ENCODE assay signal across 24 cellular contexts in genomic region chr11:74022541-74022940, GRCh38.
"Had no signal": no experiment of that assay in that cellular context is flagged by ENCODE, and none has a peak within 500 bp of the region (broad histone marks: within the 10 kb centered on the region; RNA-seq: fewer than 3 reads in every experiment).

No MANE protein-coding gene starts in this region.

- H3K4me1 Mint-ChIP-seq: nephron had no signal

- H3K4me3 ChIP-seq: left lung, right lobe of liver, skin epidermis, thoracic aorta, upper lobe of left lung had no signal

- H3K4me3 Mint-ChIP-seq: activated CD4-positive, alpha-beta T cell treated with anti-CD3 and anti-CD28 coated beads, Interleukin-2, amount 10 ng/mL, durations not matched to agents 7 days and 5 days; activated CD8-positive, alpha-beta memory T cell treated with anti-CD3 and anti-CD28 coated beads, Interleukin-2, amount 10 ng/mL, durations not matched to agents 7 days and 5 days; activated CD8-positive, alpha-beta T cell treated with anti-CD3 and anti-CD28 coated beads for 36 hours; activated naive CD4-positive, alpha-beta T cell treated with anti-CD3 and anti-CD28 coated beads, Interleukin-2, amount 10 ng/mL, durations not matched to agents 7 days and 5 days; activated naive CD8-positive, alpha-beta T cell treated with anti-CD3 and anti-CD28 coated beads, Interleukin-2, amount 50 U/mL, for 24 hours; dendritic cell treated with granulocyte-macrophage colony-stimulating factor and Interleukin-4, amounts not matched to agents 40 ng/mL and 50 ng/mL, for 4 days; immature natural killer cell; memory B cell; nephron; stimulated activated naive B cell treated with anti-CD40 and anti-IgM and Interleukin-4, amounts not matched to agents 10 μg/mL and 1 μg/mL and 100 μg/mL, for 72 hours had no signal

- FAIRE-seq: endometrium had no signal

- H3K27ac Mint-ChIP-seq: activated CD4-positive, alpha-beta T cell treated with anti-CD3 and anti-CD28 coated beads, Interleukin-2, amount 10 ng/mL, durations not matched to agents 7 days and 5 days; activated CD8-positive, alpha-beta memory T cell treated with anti-CD3 and anti-CD28 coated beads, Interleukin-2, amount 10 ng/mL, durations not matched to agents 7 days and 5 days; activated CD8-positive, alpha-beta T cell treated with anti-CD3 and anti-CD28 coated beads for 36 hours; activated naive CD4-positive, alpha-beta T cell treated with anti-CD3 and anti-CD28 coated beads, Interleukin-2, amount 10 ng/mL, durations not matched to agents 7 days and 5 days; activated naive CD8-positive, alpha-beta T cell treated with anti-CD3 and anti-CD28 coated beads, Interleukin-2, amount 50 U/mL, for 24 hours; dendritic cell treated with granulocyte-macrophage colony-stimulating factor and Interleukin-4, amounts not matched to agents 40 ng/mL and 50 ng/mL, for 4 days; nephron; stimulated activated naive B cell treated with anti-CD40 and anti-IgM and Interleukin-4, amounts not matched to agents 10 μg/mL and 1 μg/mL and 100 μg/mL, for 72 hours had no signal

- DNase-seq: activated CD4-positive, alpha-beta T cell treated with anti-CD3 and anti-CD28 coated beads, Interleukin-2, amount 10 ng/mL, durations not matched to agents 7 days and 5 days; activated CD4-positive, CD25-positive, alpha-beta regulatory T cell treated with anti-CD3 and anti-CD28 coated beads, Interleukin-2, amount 50 U/mL, for 72 hours; activated CD8-positive, alpha-beta memory T cell treated with anti-CD3 and anti-CD28 coated beads, Interleukin-2, amount 10 ng/mL, durations not matched to agents 7 days and 5 days; activated CD8-positive, alpha-beta T cell treated with anti-CD3 and anti-CD28 coated beads for 36 hours; activated effector memory CD4-positive, alpha-beta T cell treated with anti-CD3 and anti-CD28 coated beads, Interleukin-2, amount 50 U/mL, for 16 hours; activated naive CD4-positive, alpha-beta T cell treated with anti-CD3 and anti-CD28 coated beads, Interleukin-2, amount 10 ng/mL, durations not matched to agents 7 days and 5 days; activated naive CD8-positive, alpha-beta T cell treated with anti-CD3 and anti-CD28 coated beads, Interleukin-2, amount 50 U/mL, for 24 hours; activated T-cell treated with anti-CD3 and anti-CD28 coated beads for 4 hours; effector CD4-positive, alpha-beta T cell; immature natural killer cell; left lung; right lobe of liver; stimulated activated CD4-positive, alpha-beta T cell treated with anti-CD3 and anti-CD28 coated beads, Interleukin-15, amount 100 ng/mL, for 24 hours; stimulated activated CD8-positive, alpha-beta memory T cell treated with anti-CD3 and anti-CD28 coated beads, Interleukin-4, amount 100 ng/mL, for 48 hours; stimulated activated naive B cell treated with anti-CD40 and anti-IgM and Interleukin-4, amounts not matched to agents 10 μg/mL and 1 μg/mL and 100 μg/mL, for 72 hours; upper lobe of left lung; WERI-Rb-1 had no signal

- H3K9me3 ChIP-seq: left lung, right lobe of liver, thoracic aorta, upper lobe of left lung had no signal

- H3K9me3 Mint-ChIP-seq: activated CD4-positive, alpha-beta T cell treated with anti-CD3 and anti-CD28 coated beads, Interleukin-2, amount 10 ng/mL, durations not matched to agents 7 days and 5 days; activated CD8-positive, alpha-beta T cell treated with anti-CD3 and anti-CD28 coated beads for 36 hours; activated naive CD4-positive, alpha-beta T cell treated with anti-CD3 and anti-CD28 coated beads, Interleukin-2, amount 10 ng/mL, durations not matched to agents 7 days and 5 days; activated naive CD8-positive, alpha-beta T cell treated with anti-CD3 and anti-CD28 coated beads, Interleukin-2, amount 50 U/mL, for 24 hours; dendritic cell treated with granulocyte-macrophage colony-stimulating factor and Interleukin-4, amounts not matched to agents 40 ng/mL and 50 ng/mL, for 4 days; immature natural killer cell; memory B cell; nephron; stimulated activated naive B cell treated with anti-CD40 and anti-IgM and Interleukin-4, amounts not matched to agents 10 μg/mL and 1 μg/mL and 100 μg/mL, for 72 hours had no signal

- H3K36me3 ChIP-seq: right lobe of liver, thoracic aorta had no signal

- H3K4me1 ChIP-seq: parathyroid adenoma had no signal

- ATAC-seq: activated CD8-positive, alpha-beta memory T cell treated with anti-CD3 and anti-CD28 coated beads, Interleukin-2, amount 10 ng/mL, durations not matched to agents 7 days and 5 days; activated CD8-positive, alpha-beta T cell treated with anti-CD3 and anti-CD28 coated beads for 36 hours; activated naive CD8-positive, alpha-beta T cell treated with anti-CD3 and anti-CD28 coated beads, Interleukin-2, amount 50 U/mL, for 24 hours; left lung; right lobe of liver; stimulated activated naive B cell treated with anti-CD40 and anti-IgM and Interleukin-4, amounts not matched to agents 10 μg/mL and 1 μg/mL and 100 μg/mL, for 72 hours had no signal

- H3K27ac ChIP-seq: parathyroid adenoma, right lobe of liver, WERI-Rb-1 had no signal

- H3K27me3 ChIP-seq: left lung, right lobe of liver, upper lobe of left lung had no signal

- H3K27me3 Mint-ChIP-seq: activated CD4-positive, alpha-beta T cell treated with anti-CD3 and anti-CD28 coated beads, Interleukin-2, amount 10 ng/mL, durations not matched to agents 7 days and 5 days; activated CD8-positive, alpha-beta memory T cell treated with anti-CD3 and anti-CD28 coated beads, Interleukin-2, amount 10 ng/mL, durations not matched to agents 7 days and 5 days; activated CD8-positive, alpha-beta T cell treated with anti-CD3 and anti-CD28 coated beads for 36 hours; activated naive CD4-positive, alpha-beta T cell treated with anti-CD3 and anti-CD28 coated beads, Interleukin-2, amount 10 ng/mL, durations not matched to agents 7 days and 5 days; activated naive CD8-positive, alpha-beta T cell treated with anti-CD3 and anti-CD28 coated beads, Interleukin-2, amount 50 U/mL, for 24 hours; dendritic cell treated with granulocyte-macrophage colony-stimulating factor and Interleukin-4, amounts not matched to agents 40 ng/mL and 50 ng/mL, for 4 days; memory B cell; stimulated activated naive B cell treated with anti-CD40 and anti-IgM and Interleukin-4, amounts not matched to agents 10 μg/mL and 1 μg/mL and 100 μg/mL, for 72 hours had no signal
